19 cellular contexts compared by ENCODE assay signal in the genomic region with DNA sequence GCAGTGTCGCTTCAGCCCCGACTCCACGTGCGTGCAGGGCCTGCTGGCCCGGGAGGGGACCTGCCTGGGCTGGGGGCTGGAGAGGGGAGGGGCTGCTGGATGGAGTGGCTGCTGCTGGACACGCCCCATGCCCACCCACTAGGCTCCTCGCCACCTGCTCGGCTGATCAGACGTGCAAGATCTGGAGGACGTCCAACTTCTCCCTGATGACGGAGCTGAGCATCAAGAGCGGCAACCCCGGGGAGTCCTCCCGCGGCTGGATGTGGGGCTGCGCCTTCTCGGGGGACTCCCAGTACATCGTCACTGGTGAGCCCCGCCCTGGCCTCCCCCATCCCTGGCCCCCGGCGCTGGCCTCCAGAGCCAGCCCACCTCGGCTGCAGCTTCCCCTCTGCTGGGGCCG. TPM values are rescaled to one million over a fixed set of nuclear protein-coding genes. Genes with fewer than 3 reads are reported as not detected.
"Had no signal": no experiment of that assay in that cellular context is flagged by ENCODE, and none has a peak within 500 bp of the region (broad histone marks: within the 10 kb centered on the region; RNA-seq: fewer than 3 reads in every experiment).

No MANE protein-coding gene starts in this region.

- H3K4me3 ChIP-seq: body of pancreas, esophagus muscularis mucosa, lung, pancreas had no signal

- H3K9me3 ChIP-seq: body of pancreas, esophagus muscularis mucosa, pancreas had no signal

- H3K27me3 ChIP-seq: body of pancreas, esophagus muscularis mucosa, pancreas had no signal

- H3K9me3 Mint-ChIP-seq: activated CD8-positive, alpha-beta T cell treated with anti-CD3 and anti-CD28 coated beads for 36 hours; activated naive CD8-positive, alpha-beta T cell treated with anti-CD3 and anti-CD28 coated beads for 36 hours; central memory CD8-positive, alpha-beta T cell; naive B cell; stimulated activated memory B cell treated with anti-CD40 and anti-IgM and Interleukin-4, amounts not matched to agents 10 μg/mL and 1 μg/mL and 100 μg/mL, for 72 hours had no signal

- ATAC-seq: activated CD8-positive, alpha-beta T cell treated with anti-CD3 and anti-CD28 coated beads for 36 hours; body of pancreas; left colon; pancreas; stimulated activated memory B cell treated with anti-CD40 and anti-IgM and Interleukin-4, amounts not matched to agents 10 μg/mL and 1 μg/mL and 100 μg/mL, for 72 hours had no signal

- H3K27me3 Mint-ChIP-seq: activated CD8-positive, alpha-beta T cell treated with anti-CD3 and anti-CD28 coated beads for 36 hours; activated naive CD8-positive, alpha-beta T cell treated with anti-CD3 and anti-CD28 coated beads for 36 hours; central memory CD8-positive, alpha-beta T cell; naive B cell; stimulated activated memory B cell treated with anti-CD40 and anti-IgM and Interleukin-4, amounts not matched to agents 10 μg/mL and 1 μg/mL and 100 μg/mL, for 72 hours had no signal

- DNase-seq: activated CD4-positive, alpha-beta T cell treated with anti-CD3 and anti-CD28 coated beads for 1 hour; activated CD8-positive, alpha-beta T cell treated with anti-CD3 and anti-CD28 coated beads for 36 hours; activated naive CD8-positive, alpha-beta T cell treated with anti-CD3 and anti-CD28 coated beads for 36 hours; activated T-cell treated with anti-CD3 and anti-CD28 coated beads, Interleukin-2, amount 50 U/mL, for 48 hours; amygdala; body of pancreas; cortex of kidney; effector CD4-positive, alpha-beta T cell; left colon; naive B cell; stimulated activated CD4-positive, alpha-beta T cell treated with anti-CD3 and anti-CD28 coated beads, Interleukin-12 subunit alpha, Interleukin-12 subunit beta, amount 100 ng/mL, for 4 hours; stimulated activated CD4-positive, alpha-beta T cell treated with anti-CD3 and anti-CD28 coated beads, Interleukin-2, amount 100 ng/mL, for 24 hours; T-helper 9 cell had no signal

- H3K27ac Mint-ChIP-seq: stimulated activated memory B cell treated with anti-CD40 and anti-IgM and Interleukin-4, amounts not matched to agents 10 μg/mL and 1 μg/mL and 100 μg/mL, for 72 hours had no signal

- H3K27ac ChIP-seq: body of pancreas, esophagus muscularis mucosa, pancreas had no signal

RNA-seq across cellular contexts. Expression of gene CASKIN1, which starts 11.9 kb away (rescaled TPM):
- total RNA-seq: mononuclear cell had no signal
